Comparison of ENCODE assay signal across 1 cellular context in genomic region chr16:66947302-66948033, GRCh38.
A peak's percentile ranks its signal among the peaks of the same experiment; 100 is the strongest.
TF ChIP-seq lines count a peak whose summit lies in the region.

No MANE protein-coding gene starts in this region.

TF ChIP-seq in HepG2, 621 proteins besides CTCF, POLR2A, EP300 and RAD21 (continued from another document and continues in another):
- TF ChIP-seq CBX2 (IDR thresholded peaks at IDR 0.05; ENCODE audit: low read depth, low read length) = no peak
- no peak for TF ChIP-seq CBX2 (CRISPR knock-in tag; IDR thresholded peaks at IDR 0.05; ENCODE audit: low read depth)
- TF ChIP-seq REPIN1 (CRISPR knock-in tag; IDR thresholded peaks at IDR 0.05; ENCODE audit: borderline replicate concordance, low read depth) = no peak
- TF ChIP-seq ZNF570 (CRISPR knock-in tag; IDR thresholded peaks at IDR 0.05; ENCODE audit: borderline replicate concordance) = no peak
- TF ChIP-seq STAG1 (CRISPR knock-in tag; IDR thresholded peaks at IDR 0.05) = peak; percentile 89
- TF ChIP-seq ZBTB46 (CRISPR knock-in tag; IDR thresholded peaks at IDR 0.05; ENCODE audit: borderline replicate concordance) = no peak
- no peak for TF ChIP-seq ZNF891 (CRISPR knock-in tag; IDR thresholded peaks at IDR 0.05)
- no peak for TF ChIP-seq REXO4 (CRISPR knock-in tag; IDR thresholded peaks at IDR 0.05; ENCODE audit: borderline replicate concordance)
- TF ChIP-seq SIX1 (CRISPR knock-in tag; IDR thresholded peaks at IDR 0.05; ENCODE audit: borderline replicate concordance) = peak; percentile 58; the same call in 1 of the 2 replicates
- TF ChIP-seq ZFP62 (CRISPR knock-in tag; IDR thresholded peaks at IDR 0.05) = no peak
- TF ChIP-seq ATF6 (CRISPR knock-in tag; conservative IDR thresholded peaks at IDR 0.05) = no peak
- no peak for TF ChIP-seq SALL2 (CRISPR knock-in tag; IDR thresholded peaks at IDR 0.05)
- TF ChIP-seq TARDBP (CRISPR knock-in tag; IDR thresholded peaks at IDR 0.05) = no peak
- TF ChIP-seq ARID5B (CRISPR knock-in tag; IDR thresholded peaks at IDR 0.05) = 0 out of 2 replicates have a peak, but pooled peaks have one; percentile 56
- 0 out of 2 replicates have a peak, but pooled peaks have one; percentile 32 for TF ChIP-seq ARNTL (CRISPR knock-in tag; IDR thresholded peaks at IDR 0.05)
- TF ChIP-seq ELF3 (CRISPR knock-in tag; IDR thresholded peaks at IDR 0.05) = peak; percentile 54
- no peak for TF ChIP-seq RBM22 (optimal IDR thresholded peaks at IDR 0.05; ENCODE audit: low read length)
- TF ChIP-seq ZEB1 (IDR thresholded peaks at IDR 0.05; ENCODE audit: insufficient replicate concordance, low read depth) = no peak
- TF ChIP-seq ZNF746 (CRISPR knock-in tag; IDR thresholded peaks at IDR 0.05) = no peak
- TF ChIP-seq ZNF430 (CRISPR knock-in tag; IDR thresholded peaks at IDR 0.05) = peak; percentile 47; the same call in 1 of the 2 replicates
- no peak for TF ChIP-seq AGO1 (IDR thresholded peaks at IDR 0.05; ENCODE audit: low read depth, low read length, poor library complexity, severe bottlenecking)
- TF ChIP-seq TBL1XR1 (IDR thresholded peaks at IDR 0.05; ENCODE audit: borderline replicate concordance, low read length, partially characterized antibody) = no peak
- TF ChIP-seq TERF1 (CRISPR knock-in tag; IDR thresholded peaks at IDR 0.05) = no peak
- TF ChIP-seq TEAD2 (CRISPR knock-in tag; IDR thresholded peaks at IDR 0.05) = no peak
- TF ChIP-seq ZFY (CRISPR knock-in tag; IDR thresholded peaks at IDR 0.05) = peak; percentile 31; the same call in 1 of the 2 replicates
- TF ChIP-seq CCAR2 (optimal IDR thresholded peaks at IDR 0.05; ENCODE audit: low read depth, low read length) = no peak
- peak; percentile 39; the same call in 1 of the 2 replicates for TF ChIP-seq MEIS2 (CRISPR knock-in tag; IDR thresholded peaks at IDR 0.05)
- TF ChIP-seq PATZ1 (CRISPR knock-in tag; IDR thresholded peaks at IDR 0.05) = peak; percentile 50; the same call in 1 of the 2 replicates
- no peak for TF ChIP-seq GLI4 (CRISPR knock-in tag; IDR thresholded peaks at IDR 0.05; ENCODE audit: borderline replicate concordance)
- no peak for TF ChIP-seq ZNF432 (CRISPR knock-in tag; IDR thresholded peaks at IDR 0.05; ENCODE audit: borderline replicate concordance)
- no peak for TF ChIP-seq ISX (CRISPR knock-in tag; conservative IDR thresholded peaks at IDR 0.05)
- no peak for TF ChIP-seq FOXO4 (CRISPR knock-in tag; conservative IDR thresholded peaks at IDR 0.05)
- TF ChIP-seq ZNF232 (CRISPR knock-in tag; IDR thresholded peaks at IDR 0.05; ENCODE audit: borderline replicate concordance) = no peak
- TF ChIP-seq HDAC2 (CRISPR knock-in tag; IDR thresholded peaks at IDR 0.05) = peak; percentile 49; the same call in 1 of the 2 replicates
- no peak for TF ChIP-seq ZBTB20 (CRISPR knock-in tag; IDR thresholded peaks at IDR 0.05; ENCODE audit: borderline replicate concordance, low read depth)
- TF ChIP-seq BATF2 (CRISPR knock-in tag; IDR thresholded peaks at IDR 0.05) = no peak
- TF ChIP-seq ZNF691 (CRISPR knock-in tag; IDR thresholded peaks at IDR 0.05; ENCODE audit: borderline replicate concordance, low read depth) = 0 out of 2 replicates have a peak, but pooled peaks have one; percentile 30
- no peak for TF ChIP-seq ZNF549 (CRISPR knock-in tag; IDR thresholded peaks at IDR 0.05)
- no peak for TF ChIP-seq RXRA (CRISPR knock-in tag; IDR thresholded peaks at IDR 0.05)
- TF ChIP-seq KDM2A (CRISPR knock-in tag; IDR thresholded peaks at IDR 0.05; ENCODE audit: borderline replicate concordance, low read depth) = peak; percentile 21; the same call in 1 of the 2 replicates
- TF ChIP-seq FOXK2 (IDR thresholded peaks at IDR 0.05) = no peak
- TF ChIP-seq KDM5B (CRISPR knock-in tag; IDR thresholded peaks at IDR 0.05; ENCODE audit: borderline replicate concordance) = no peak
- TF ChIP-seq THAP11 (CRISPR knock-in tag; IDR thresholded peaks at IDR 0.05) = no peak; the same call in 1 of the 2 replicates
- no peak for TF ChIP-seq ASH2L (IDR thresholded peaks at IDR 0.05; ENCODE audit: insufficient read length, low read depth, low read length)
- 0 out of 2 replicates have a peak, but pooled peaks have one; percentile 37 for TF ChIP-seq YEATS2 (CRISPR knock-in tag; IDR thresholded peaks at IDR 0.05; ENCODE audit: borderline replicate concordance)
- no peak for TF ChIP-seq ZBTB4 (CRISPR knock-in tag; IDR thresholded peaks at IDR 0.05; ENCODE audit: borderline replicate concordance)
- TF ChIP-seq ARNT2 (CRISPR knock-in tag; IDR thresholded peaks at IDR 0.05; ENCODE audit: low read depth) = no peak
- TF ChIP-seq CEBPG (CRISPR knock-in tag; IDR thresholded peaks at IDR 0.05) = 0 out of 2 replicates have a peak, but pooled peaks have one; percentile 31
- TF ChIP-seq TGIF2 (CRISPR knock-in tag; IDR thresholded peaks at IDR 0.05) = 0 out of 2 replicates have a peak, but pooled peaks have one; percentile 72
